26 cellular contexts compared by ENCODE assay signal in genomic region chr10:29850371-29850770, GRCh38.
DNase-seq lines count a peak whose midpoint lies in the region; ATAC-seq, FAIRE-seq and TF ChIP-seq lines count a peak whose summit lies in the region.
"Had no signal": no experiment of that assay in that cellular context is flagged by ENCODE, and none has a peak within 500 bp of the region (broad histone marks: within the 10 kb centered on the region; RNA-seq: fewer than 3 reads in every experiment).

No MANE protein-coding gene starts in this region.

- no peaks in the 10 kb centered on the region for H3K79me2 ChIP-seq in endothelial cell of umbilical vein (ENCODE audit: control insufficient read depth, insufficient read depth, low read length)

- peak overlapping the region; percentile 91 for H3K4me2 ChIP-seq in endothelial cell of umbilical vein (ENCODE audit: insufficient read depth, low read length)

- no peak for FAIRE-seq in endothelial cell of umbilical vein (lab: Jason Lieb, UNC)
- FAIRE-seq: H54 had no signal

- no peak overlapping the region for H3K9ac ChIP-seq in endothelial cell of umbilical vein (replicated peaks; ENCODE audit: extremely low read depth, insufficient read depth, low read length)

- BruUV-seq in endothelial cell of umbilical vein (replicated peaks; lab: Mats Ljungman, UMichigan): no TSS peak

- intact Hi-C loops in endothelial cell of umbilical vein (cut with micrococcal nuclease) (loop anchor here (1.0 kb wide), 1 partner anchor 99 kb away; no protein-coding TSS in a partner anchor), tibial artery (cut with DNase I; ENCODE audit: low total_unique reads) (loop anchor here (10.0 kb wide), 2 partner anchors 116 to 216 kb away; partner anchors contain the start of gene SVIL)

- dilution Hi-C loops in endothelial cell of umbilical vein (cut with MboI; ENCODE audit: extremely low pct_ligation_motif_present, low sequenced_read_pairs): no loop called here

- peak overlapping the region; percentile 10 for H3K27ac ChIP-seq in endothelial cell of umbilical vein (ENCODE audit: insufficient read depth, low read depth, low read length)
- H3K27ac ChIP-seq in muscle layer of duodenum (ENCODE audit: low read length): peak overlapping the region; percentile 78
- peak overlapping the region; percentile 71 to 74 for H3K27ac ChIP-seq in tibial artery

- H3K27me3 ChIP-seq in endothelial cell of umbilical vein (ENCODE audit: control insufficient read depth in 2 of 2, insufficient read depth in 2 of 2, low read length in 2 of 2): no peaks in the 10 kb centered on the region
- H3K27me3 ChIP-seq in muscle layer of duodenum (ENCODE audit: low read depth, low read length): no peaks in the 10 kb centered on the region
- no peaks in the 10 kb centered on the region for H3K27me3 ChIP-seq in tibial artery
- H3K27me3 ChIP-seq: BE2C, gastrocnemius medialis had no signal

- no peak for TF ChIP-seq POLR2A in endothelial cell of umbilical vein (IDR thresholded peaks at IDR 0.05; ENCODE audit: low read depth, low read length)

- H3K4me1 ChIP-seq in endothelial cell of umbilical vein (ENCODE audit: control insufficient read depth, extremely low read depth, insufficient read depth, low read length) (peaks cover 31% of the 10 kb centered on the region), muscle layer of duodenum (ENCODE audit: control insufficient read depth in 1 of 2, insufficient read depth in 2 of 2, low read length in 2 of 2) (peaks cover 0 to 7% of the 10 kb centered on the region in 2 donors), tibial artery (peaks cover 0 to 18% (median 7%) of the 10 kb centered on the region in 4 donors)
- H3K4me1 ChIP-seq: BE2C had no signal

- H3K4me3 ChIP-seq in Jurkat, Clone E6-1 (ENCODE audit: low read length): no peak overlapping the region
- H3K4me3 ChIP-seq in endothelial cell of umbilical vein (replicated peaks in 1 of 3; ENCODE audit: insufficient read depth in 1 of 3, low read depth in 1 of 3, low read length in 3 of 3) (no peak overlapping the region), muscle layer of duodenum (ENCODE audit: low read depth in 1 of 2, low read length in 2 of 2) (no peak overlapping the region), tibial artery (no peak overlapping the region)
- H3K4me3 ChIP-seq: skin epidermis had no signal

- H3K36me3 ChIP-seq in endothelial cell of umbilical vein (ENCODE audit: control insufficient read depth in 2 of 2, extremely low read depth in 1 of 2, insufficient read depth in 2 of 2, low read length in 2 of 2): no peaks in the 10 kb centered on the region
- H3K36me3 ChIP-seq in muscle layer of duodenum (ENCODE audit: control insufficient read depth in 1 of 2, insufficient read depth in 2 of 2, low read length in 2 of 2): no peaks in the 10 kb centered on the region
- H3K36me3 ChIP-seq in tibial artery: no peaks in the 10 kb centered on the region
- H3K36me3 ChIP-seq: BE2C, gastrocnemius medialis, lower lobe of right lung had no signal

- TF ChIP-seq CTCF in endothelial cell of umbilical vein (IDR thresholded peaks at IDR 0.05; ENCODE audit: extremely low read depth in 1 of 2, insufficient read depth in 1 of 2, low read depth in 1 of 2, low read length in 2 of 2) (no peak), tibial artery (IDR thresholded peaks at IDR 0.05) (no peak)

- no peaks in the 10 kb centered on the region for H3K9me1 ChIP-seq in endothelial cell of umbilical vein (replicated peaks; ENCODE audit: control insufficient read depth, extremely low read depth, insufficient read depth, low read length)

- CTCF ChIA-PET in endothelial cell of umbilical vein (lab: Charles Lee): interaction anchor here (1.4 to 1.5 kb wide), 2 partner anchors 51 to 115 kb away, joined by 3 to 8 read pairs; no protein-coding TSS in a partner anchor

- no peaks in the 10 kb centered on the region for H3K9me3 ChIP-seq in endothelial cell of umbilical vein (replicated peaks; ENCODE audit: control insufficient read depth, insufficient read depth, low read length)
- H3K9me3 ChIP-seq in muscle layer of duodenum (ENCODE audit: control insufficient read depth in 1 of 2, low read length in 2 of 2): peaks cover 0 to 2% of the 10 kb centered on the region in 2 donors
- H3K9me3 ChIP-seq in tibial artery: no peaks in the 10 kb centered on the region
- H3K9me3 ChIP-seq: BE2C, gastrocnemius medialis, lower lobe of right lung had no signal

- no peak for ATAC-seq in HG02642 (IDR thresholded peaks at IDR 0.05; ENCODE audit: poor library complexity, unreplicated experiment)
- ATAC-seq: activated naive CD8-positive, alpha-beta T cell treated with anti-CD3 and anti-CD28 coated beads, Interleukin-2, amount 50 U/mL, for 24 hours; activated T-cell treated with anti-CD3 and anti-CD28 coated beads, Interleukin-2, amount 50 U/mL, for 72 hours; gastrocnemius medialis; lower lobe of right lung; natural killer cell treated with Interleukin-12 subunit alpha and Interleukin-12 subunit beta and Interleukin-15 and Interleukin-18, amount 100 ng/mL, for 72 hours; Panc1; stimulated activated naive CD8-positive, alpha-beta T cell treated with anti-CD3 and anti-CD28 coated beads, Interleukin-15, Interleukin-2, amounts not matched to agents 100 U/mL and 50 U/mL, for 24 hours; T-cell had no signal

- POLR2A ChIA-PET in endothelial cell of umbilical vein (lab: Charles Lee): interaction anchor here (0.6 kb wide), 1 partner anchor 76 kb away, joined by 3 read pairs; no protein-coding TSS in a partner anchor

- peak; percentile 18 for DNase-seq in Jurkat, Clone E6-1 (ENCODE audit: low read depth, low spot score)
- DNase-seq in endothelial cell of umbilical vein (ENCODE audit: low read depth, low spot score): no peak
- no peak for DNase-seq in tibial artery
- DNase-seq in putamen (ENCODE audit: low spot score): no peak
- DNase-seq in MV-4-11 (lab: John Stamatoyannopoulos, UW): no peak
- DNase-seq: ACHN; activated CD4-positive, alpha-beta T cell treated with anti-CD3 and anti-CD28 coated beads, Interleukin-2, amount 50 U/mL, for 4 hours; activated naive CD8-positive, alpha-beta T cell treated with anti-CD3 and anti-CD28 coated beads, Interleukin-2, amount 50 U/mL, for 24 hours; activated T-cell treated with anti-CD3 and anti-CD28 coated beads, Interleukin-2, amount 50 U/mL, for 72 hours; BE2C; caudate nucleus; gastrocnemius medialis; KG1; lower lobe of right lung; MM.1S; NCI-H446; NCI-H748 treated with DMSO at 0.1 percent for 48 hours; retina; stimulated activated naive CD8-positive, alpha-beta T cell treated with anti-CD3 and anti-CD28 coated beads, Interleukin-15, Interleukin-2, amounts not matched to agents 100 U/mL and 50 U/mL, for 24 hours; T-cell had no signal

- H4K20me1 ChIP-seq in endothelial cell of umbilical vein (replicated peaks; ENCODE audit: control insufficient read depth, extremely low read depth, insufficient read depth, low read length): no peaks in the 10 kb centered on the region

- H2AFZ ChIP-seq in endothelial cell of umbilical vein (ENCODE audit: low read depth, low read length): no peak overlapping the region

TF ChIP-seq in endothelial cell of umbilical vein, 7 proteins besides CTCF, POLR2A, EP300 and RAD21:
- TF ChIP-seq EZH2 (IDR thresholded peaks at IDR 0.05; ENCODE audit: borderline replicate concordance, low read depth, low read length, severe bottlenecking) (no peak), MYC (IDR thresholded peaks at IDR 0.05; ENCODE audit: low read depth, low read length) (no peak), FOS (IDR thresholded peaks at IDR 0.05; ENCODE audit: borderline replicate concordance, insufficient read depth, low read length) (no peak), MAX (IDR thresholded peaks at IDR 0.05; ENCODE audit: insufficient read depth, insufficient read length) (no peak), POLR2AphosphoS5 (IDR thresholded peaks at IDR 0.05; ENCODE audit: insufficient read depth, low read depth, low read length) (no peak), JUN (IDR thresholded peaks at IDR 0.05; ENCODE audit: borderline replicate concordance, insufficient read depth, insufficient read length, low read depth) (no peak), GATA2 (IDR thresholded peaks at IDR 0.05; ENCODE audit: insufficient read depth, insufficient read length, low read depth, low read length) (no peak)

Comparison
In these comparisons a context has a peak if more than half of its experiments do, and no peak if none do; other contexts are left out.
1. H3K27ac ChIP-seq: peak in every context shown above with its lines; median percentile 78 in muscle layer of duodenum; 72 in tibial artery; 10 in endothelial cell of umbilical vein.